1 cellular context compared by ENCODE assay signal in the genomic region with DNA sequence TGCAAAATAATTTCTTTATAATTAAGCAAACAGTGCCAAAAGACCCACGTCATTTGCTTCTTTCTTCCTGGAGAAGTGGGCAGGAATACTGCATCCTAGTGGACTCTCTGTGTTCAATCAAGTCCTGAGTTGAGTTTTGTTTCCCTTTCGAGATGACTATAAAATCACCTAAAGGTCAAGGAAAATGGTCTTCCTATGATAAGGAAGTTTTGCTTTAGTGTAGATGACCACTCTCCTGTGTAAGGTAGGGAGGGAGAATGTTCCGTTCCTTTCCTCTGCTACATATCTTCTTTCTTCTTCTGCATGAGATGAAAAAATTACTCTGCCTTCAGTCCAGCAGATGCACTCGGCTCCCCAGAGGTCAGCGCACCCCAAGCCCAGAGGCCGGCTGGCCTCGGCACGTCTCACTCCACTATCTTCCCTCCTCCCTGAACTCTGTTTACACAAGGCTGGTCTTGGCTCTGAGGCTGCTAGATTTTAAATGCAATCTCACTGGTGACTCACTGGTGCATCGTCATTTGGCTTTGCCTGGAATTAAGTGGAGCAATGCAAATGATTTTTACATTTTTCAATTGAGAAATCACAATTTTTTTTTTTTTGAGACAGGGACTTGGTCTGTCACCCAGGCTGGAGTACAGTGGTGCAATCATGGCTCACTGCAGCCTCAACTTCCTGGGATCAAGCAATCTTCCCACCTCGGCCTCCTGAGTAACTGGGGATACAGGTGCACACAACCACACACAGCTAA.
TF ChIP-seq lines count a peak whose summit lies in the region.

No MANE protein-coding gene starts in this region.

TF ChIP-seq in WTC11, 78 proteins besides CTCF, POLR2A, EP300 and RAD21 (continued from another document):
- TF ChIP-seq, protein P1, sequence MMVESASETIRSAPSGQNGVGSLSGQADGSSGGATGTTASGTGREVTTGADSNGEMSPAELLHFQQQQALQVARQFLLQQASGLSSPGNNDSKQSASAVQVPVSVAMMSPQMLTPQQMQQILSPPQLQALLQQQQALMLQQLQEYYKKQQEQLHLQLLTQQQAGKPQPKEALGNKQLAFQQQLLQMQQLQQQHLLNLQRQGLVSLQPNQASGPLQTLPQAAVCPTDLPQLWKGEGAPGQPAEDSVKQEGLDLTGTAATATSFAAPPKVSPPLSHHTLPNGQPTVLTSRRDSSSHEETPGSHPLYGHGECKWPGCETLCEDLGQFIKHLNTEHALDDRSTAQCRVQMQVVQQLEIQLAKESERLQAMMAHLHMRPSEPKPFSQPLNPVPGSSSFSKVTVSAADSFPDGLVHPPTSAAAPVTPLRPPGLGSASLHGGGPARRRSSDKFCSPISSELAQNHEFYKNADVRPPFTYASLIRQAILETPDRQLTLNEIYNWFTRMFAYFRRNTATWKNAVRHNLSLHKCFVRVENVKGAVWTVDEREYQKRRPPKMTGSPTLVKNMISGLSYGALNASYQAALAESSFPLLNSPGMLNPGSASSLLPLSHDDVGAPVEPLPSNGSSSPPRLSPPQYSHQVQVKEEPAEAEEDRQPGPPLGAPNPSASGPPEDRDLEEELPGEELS (CRISPR knock-in tag; IDR thresholded peaks at IDR 0.05), result no peak
- TF ChIP-seq ZNF219 (CRISPR knock-in tag; IDR thresholded peaks at IDR 0.05; ENCODE audit: borderline replicate concordance) (no peak), NFE2L1 (CRISPR knock-in tag; IDR thresholded peaks at IDR 0.05) (no peak), SMAD3 (CRISPR knock-in tag; IDR thresholded peaks at IDR 0.05; ENCODE audit: borderline replicate concordance) (no peak), NFATC4 (CRISPR knock-in tag; IDR thresholded peaks at IDR 0.05) (no peak), ZNF138 (CRISPR knock-in tag; conservative IDR thresholded peaks at IDR 0.05) (no peak), EMX1 (CRISPR knock-in tag; IDR thresholded peaks at IDR 0.05) (no peak)
- TF ChIP-seq, protein P2, sequence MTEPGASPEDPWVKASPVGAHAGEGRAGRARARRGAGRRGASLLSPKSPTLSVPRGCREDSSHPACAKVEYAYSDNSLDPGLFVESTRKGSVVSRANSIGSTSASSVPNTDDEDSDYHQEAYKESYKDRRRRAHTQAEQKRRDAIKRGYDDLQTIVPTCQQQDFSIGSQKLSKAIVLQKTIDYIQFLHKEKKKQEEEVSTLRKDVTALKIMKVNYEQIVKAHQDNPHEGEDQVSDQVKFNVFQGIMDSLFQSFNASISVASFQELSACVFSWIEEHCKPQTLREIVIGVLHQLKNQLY (CRISPR knock-in tag; IDR thresholded peaks at IDR 0.05), result no peak
- TF ChIP-seq, protein P3, sequence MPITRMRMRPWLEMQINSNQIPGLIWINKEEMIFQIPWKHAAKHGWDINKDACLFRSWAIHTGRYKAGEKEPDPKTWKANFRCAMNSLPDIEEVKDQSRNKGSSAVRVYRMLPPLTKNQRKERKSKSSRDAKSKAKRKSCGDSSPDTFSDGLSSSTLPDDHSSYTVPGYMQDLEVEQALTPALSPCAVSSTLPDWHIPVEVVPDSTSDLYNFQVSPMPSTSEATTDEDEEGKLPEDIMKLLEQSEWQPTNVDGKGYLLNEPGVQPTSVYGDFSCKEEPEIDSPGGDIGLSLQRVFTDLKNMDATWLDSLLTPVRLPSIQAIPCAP (CRISPR knock-in tag; IDR thresholded peaks at IDR 0.05), result no peak
- TF ChIP-seq, protein P4, sequence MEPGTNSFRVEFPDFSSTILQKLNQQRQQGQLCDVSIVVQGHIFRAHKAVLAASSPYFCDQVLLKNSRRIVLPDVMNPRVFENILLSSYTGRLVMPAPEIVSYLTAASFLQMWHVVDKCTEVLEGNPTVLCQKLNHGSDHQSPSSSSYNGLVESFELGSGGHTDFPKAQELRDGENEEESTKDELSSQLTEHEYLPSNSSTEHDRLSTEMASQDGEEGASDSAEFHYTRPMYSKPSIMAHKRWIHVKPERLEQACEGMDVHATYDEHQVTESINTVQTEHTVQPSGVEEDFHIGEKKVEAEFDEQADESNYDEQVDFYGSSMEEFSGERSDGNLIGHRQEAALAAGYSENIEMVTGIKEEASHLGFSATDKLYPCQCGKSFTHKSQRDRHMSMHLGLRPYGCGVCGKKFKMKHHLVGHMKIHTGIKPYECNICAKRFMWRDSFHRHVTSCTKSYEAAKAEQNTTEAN (CRISPR knock-in tag; IDR thresholded peaks at IDR 0.05), result no peak
